In the genomic region with DNA sequence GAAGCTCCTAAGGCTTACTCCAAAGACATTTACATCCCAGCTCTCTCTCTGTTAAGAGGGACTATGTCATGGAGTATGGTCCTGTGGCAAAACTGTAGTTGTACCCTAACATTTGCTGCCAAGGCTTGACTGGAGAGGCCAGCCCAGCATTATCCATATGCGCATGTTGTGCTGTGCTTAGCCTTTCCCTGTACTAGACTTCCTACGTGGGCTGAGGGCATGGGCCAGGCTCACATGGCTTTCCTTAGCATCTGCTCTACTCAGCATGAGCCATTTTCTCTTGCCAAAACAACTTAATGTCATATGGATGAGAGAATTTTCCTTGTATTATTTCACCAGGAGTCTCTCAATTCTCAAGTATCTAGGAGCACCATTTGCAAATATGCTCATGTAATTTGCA, we compare ENCODE assay signal across 25 cellular contexts.
"Had no signal": no experiment of that assay in that cellular context is flagged by ENCODE, and none has a peak within 500 bp of the region (broad histone marks: within the 10 kb centered on the region; RNA-seq: fewer than 3 reads in every experiment).

No MANE protein-coding gene starts in this region.

- H3K36me3 ChIP-seq: gastrocnemius medialis, neutrophil, pancreas, right lobe of liver, suprapubic skin, transverse colon, upper lobe of right lung, uterus had no signal

- H3K4me3 ChIP-seq: dorsolateral prefrontal cortex, gastrocnemius medialis, mucosa of descending colon, pancreas, right lobe of liver, suprapubic skin, transverse colon, upper lobe of right lung, uterus had no signal

- H3K4me1 Mint-ChIP-seq: mesothelial cell of epicardium; naive B cell; neural crest cell; stimulated activated naive B cell treated with anti-CD40 and anti-IgM and Interleukin-4, amounts not matched to agents 10 μg/mL and 1 μg/mL and 100 μg/mL, for 72 hours; stimulated activated naive CD8-positive, alpha-beta T cell treated with anti-CD3 and anti-CD28 coated beads, Interleukin-15, amount 100 ng/mL, for 72 hours had no signal

- ATAC-seq: gastrocnemius medialis; left lobe of liver; mucosa of descending colon; natural killer cell treated with Interleukin-12 subunit alpha and Interleukin-12 subunit beta and Interleukin-15 and Interleukin-18, amount 100 ng/mL, for 72 hours; pancreas; right lobe of liver; stimulated activated naive B cell treated with anti-CD40 and anti-IgM and Interleukin-4, amounts not matched to agents 10 μg/mL and 1 μg/mL and 100 μg/mL, for 72 hours; stimulated activated naive CD8-positive, alpha-beta T cell treated with anti-CD3 and anti-CD28 coated beads, Interleukin-15, amount 100 ng/mL, for 72 hours; upper lobe of right lung had no signal

- H3K36me3 Mint-ChIP-seq: mesothelial cell of epicardium; naive B cell; natural killer cell treated with Interleukin-12 subunit alpha and Interleukin-12 subunit beta and Interleukin-15 and Interleukin-18, amount 100 ng/mL, for 72 hours; stimulated activated naive B cell treated with anti-CD40 and anti-IgM and Interleukin-4, amounts not matched to agents 10 μg/mL and 1 μg/mL and 100 μg/mL, for 72 hours had no signal

- H3K4me1 ChIP-seq: gastrocnemius medialis, right lobe of liver, suprapubic skin, transverse colon, upper lobe of right lung, uterus had no signal

- H3K27ac Mint-ChIP-seq: mesothelial cell of epicardium; naive B cell; natural killer cell treated with Interleukin-12 subunit alpha and Interleukin-12 subunit beta and Interleukin-15 and Interleukin-18, amount 100 ng/mL, for 72 hours; progenitor cell of endocrine pancreas; stimulated activated naive B cell treated with anti-CD40 and anti-IgM and Interleukin-4, amounts not matched to agents 10 μg/mL and 1 μg/mL and 100 μg/mL, for 72 hours; stimulated activated naive CD8-positive, alpha-beta T cell treated with anti-CD3 and anti-CD28 coated beads, Interleukin-15, amount 100 ng/mL, for 72 hours had no signal

- DNase-seq: effector CD4-positive, alpha-beta T cell; gastrocnemius medialis; head of caudate nucleus; kidney; mesenchymal stem cell; mucosa of descending colon; naive B cell; pancreas; right lobe of liver; small intestine; stimulated activated CD4-positive, alpha-beta T cell treated with anti-CD3 and anti-CD28 coated beads, Interleukin-15, amount 100 ng/mL, for 24 hours; stimulated activated CD4-positive, alpha-beta T cell treated with anti-CD3 and anti-CD28 coated beads, Interleukin-2, amount 100 ng/mL, for 48 hours; stimulated activated naive B cell treated with anti-CD40 and anti-IgM and Interleukin-4, amounts not matched to agents 10 μg/mL and 1 μg/mL and 100 μg/mL, for 72 hours; stimulated activated naive CD8-positive, alpha-beta T cell treated with anti-CD3 and anti-CD28 coated beads, Interleukin-15, amount 100 ng/mL, for 72 hours; transverse colon; upper lobe of right lung; uterus had no signal

- H3K4me3 Mint-ChIP-seq: mesothelial cell of epicardium; naive B cell; natural killer cell treated with Interleukin-12 subunit alpha and Interleukin-12 subunit beta and Interleukin-15 and Interleukin-18, amount 100 ng/mL, for 72 hours; neural crest cell; stimulated activated naive B cell treated with anti-CD40 and anti-IgM and Interleukin-4, amounts not matched to agents 10 μg/mL and 1 μg/mL and 100 μg/mL, for 72 hours; stimulated activated naive CD8-positive, alpha-beta T cell treated with anti-CD3 and anti-CD28 coated beads, Interleukin-15, amount 100 ng/mL, for 72 hours had no signal

- H3K9me3 Mint-ChIP-seq: natural killer cell treated with Interleukin-12 subunit alpha and Interleukin-12 subunit beta and Interleukin-15 and Interleukin-18, amount 100 ng/mL, for 72 hours had no signal

- H3K27me3 ChIP-seq: dorsolateral prefrontal cortex, gastrocnemius medialis, pancreas, right lobe of liver, suprapubic skin, transverse colon, upper lobe of right lung, uterus had no signal

- H3K9me3 ChIP-seq: gastrocnemius medialis, mucosa of descending colon, neutrophil, pancreas, right lobe of liver, suprapubic skin, upper lobe of right lung, uterus had no signal

- H3K27ac ChIP-seq: gastrocnemius medialis, neutrophil, pancreas, right lobe of liver, suprapubic skin, transverse colon, upper lobe of right lung, uterus had no signal
